In genomic region chr1:240847330-240847729, GRCh38 we compare ENCODE assay signal across 1 cellular context.
TF ChIP-seq lines count a peak whose summit lies in the region.

No MANE protein-coding gene starts in this region.

TF ChIP-seq in SK-N-SH treated with all-trans-retinoic acid at 6 μM for 48 hours, 23 proteins besides CTCF, POLR2A, EP300 and RAD21 (continued from another document):
- TF ChIP-seq TSHZ2 (CRISPR knock-in tag; IDR thresholded peaks at IDR 0.05), result no peak
- TF ChIP-seq ZC3H10 (CRISPR knock-in tag; IDR thresholded peaks at IDR 0.05), result no peak
- TF ChIP-seq ZNF8 (CRISPR knock-in tag; IDR thresholded peaks at IDR 0.05), result no peak
- no peak for TF ChIP-seq POU6F1 (CRISPR knock-in tag; IDR thresholded peaks at IDR 0.05; ENCODE audit: borderline replicate concordance, low read depth)
- TF ChIP-seq OSR1 (CRISPR knock-in tag; IDR thresholded peaks at IDR 0.05), result no peak
- no peak for TF ChIP-seq ZFP3 (CRISPR knock-in tag; IDR thresholded peaks at IDR 0.05)
